Comparison of ENCODE assay signal across 12 cellular contexts in genomic region chr17:74677558-74678466, GRCh38. TPM values are rescaled to one million over a fixed set of nuclear protein-coding genes. Genes with fewer than 3 reads are reported as not detected.
A peak's percentile ranks its signal among the peaks of the same experiment; 100 is the strongest.
DNase-seq lines count a peak whose midpoint lies in the region; ATAC-seq, FAIRE-seq and TF ChIP-seq lines count a peak whose summit lies in the region.
"Had no signal": no experiment of that assay in that cellular context is flagged by ENCODE, and none has a peak within 500 bp of the region (broad histone marks: within the 10 kb centered on the region; RNA-seq: fewer than 3 reads in every experiment).

No MANE protein-coding gene starts in this region.

- DNase-seq in A549 (ENCODE audit: low read depth in 1 of 2, low spot score in 1 of 2) (peak; percentile 33 to 69), H54 (ENCODE audit: insufficient read length, low spot score) (peak; percentile 68), RKO (ENCODE audit: low spot score) (peak; percentile 25), left ventricle myocardium inferior (peak; percentile 55)
- DNase-seq in stimulated activated CD4-positive, alpha-beta T cell treated with anti-CD3 and anti-CD28 coated beads, Interleukin-4, amount 100 ng/mL, for 24 hours: no peak
- DNase-seq in stimulated activated CD4-positive, alpha-beta T cell treated with anti-CD3 and anti-CD28 coated beads, Interleukin-4, amount 100 ng/mL, for 4 hours: no peak
- DNase-seq: DND-41 had no signal

- 11% methylated on average over 9 of the region's 9 CpGs for WGBS in A549 (ENCODE audit: missing lambda C conversion rate)

- TF ChIP-seq CTCF in A549 (IDR thresholded peaks at IDR 0.05) (no peak), left ventricle myocardium inferior (IDR thresholded peaks at IDR 0.05; ENCODE audit: borderline replicate concordance) (no peak)

- peak overlapping the region; percentile 65 for H3K4me2 ChIP-seq in A549

- peaks cover 38% of the 10 kb centered on the region for H3K27me3 ChIP-seq in left ventricle myocardium inferior (ENCODE audit: low read depth)

- H3K9me3 ChIP-seq in A549 (no peaks in the 10 kb centered on the region), left ventricle myocardium inferior (replicated peaks) (no peaks in the 10 kb centered on the region)
- H3K9me3 ChIP-seq: adrenal gland had no signal

- FAIRE-seq in A549 (lab: Jason Lieb, UNC) (no peak), H54 (lab: Jason Lieb, UNC) (no peak)
- FAIRE-seq: islet of Langerhans had no signal

- TF ChIP-seq RAD21 in A549 (conservative IDR thresholded peaks at IDR 0.05 in 1 of 2, IDR thresholded peaks at IDR 0.05 in 1 of 2): no peak

- peak; percentile 75 to 83 for ATAC-seq in A549
- ATAC-seq in GM21576 (IDR thresholded peaks at IDR 0.05; ENCODE audit: unreplicated experiment): no peak
- ATAC-seq in HG02678 (IDR thresholded peaks at IDR 0.05; ENCODE audit: unreplicated experiment): no peak

- H3K4me1 ChIP-seq in A549: peaks cover 16% of the 10 kb centered on the region
- peaks cover 23% of the 10 kb centered on the region for H3K4me1 ChIP-seq in left ventricle myocardium inferior
- H3K4me1 ChIP-seq: adrenal gland had no signal

- H3K27ac ChIP-seq in A549 (peak overlapping the region; percentile 33 to 37; a peak in 3 of 6 replicates), left ventricle myocardium inferior (replicated peaks) (peak overlapping the region; percentile 65)

- CTCF ChIA-PET in A549 (lab: Yijun Ruan, JAX): interaction anchor here (0.9 to 4.1 kb wide), 9 partner anchors 9 to 113 kb away, joined by 3 to 26 read pairs (median 4); no protein-coding TSS in a partner anchor

- no peak for TF ChIP-seq EP300 in A549 (IDR thresholded peaks at IDR 0.05)

- TF ChIP-seq POLR2A in A549 (IDR thresholded peaks at IDR 0.05; ENCODE audit: low read length): no peak
- no peak for TF ChIP-seq POLR2A in H54 (IDR thresholded peaks at IDR 0.05; ENCODE audit: low read depth, low read length)

- peak overlapping the region; percentile 5; the same call in 1 of the 3 replicates for H3K4me3 ChIP-seq in A549
- no peak overlapping the region for H3K4me3 ChIP-seq in left ventricle myocardium inferior
- H3K4me3 ChIP-seq: adrenal gland had no signal

- intact Hi-C loops in left ventricle myocardium inferior (cut with micrococcal nuclease): no loop called here

- no peaks in the 10 kb centered on the region for H3K36me3 ChIP-seq in left ventricle myocardium inferior
- H3K36me3 ChIP-seq: adrenal gland had no signal

- POLR2A ChIA-PET in A549 (lab: Yijun Ruan, JAX): interaction anchor here (1.0 kb wide), 1 partner anchor 92 kb away, joined by 3 read pairs; no protein-coding TSS in a partner anchor

TF ChIP-seq in A549, 52 proteins besides CTCF, POLR2A, EP300 and RAD21:
- TF ChIP-seq TP53 (CRISPR knock-in tag; IDR thresholded peaks at IDR 0.05): no peak
- TF ChIP-seq USF2 (IDR thresholded peaks at IDR 0.05): no peak
- no peak for TF ChIP-seq ELK1 (IDR thresholded peaks at IDR 0.05; ENCODE audit: low read depth, low read length)
- no peak for TF ChIP-seq ZNF302 (CRISPR knock-in tag; IDR thresholded peaks at IDR 0.05)
- no peak for TF ChIP-seq REST (IDR thresholded peaks at IDR 0.05)

RNA-seq across cellular contexts. Expression of gene CD300LF, which starts 34.9 kb away (rescaled TPM):
- not detected in 2 replicates for polyA plus RNA-seq in A549 (2011; rRNA removed)
- polyA plus RNA-seq in A549 (2012; cell fraction: cytosol; rRNA removed): not detected in 2 replicates
- polyA plus RNA-seq in A549 (2012; cell fraction: nucleus; rRNA removed): not detected in 2 replicates
- not detected in 3 replicates for polyA plus RNA-seq in A549 (2017; fragmentation: RNase III; extraction: RNeasy Plus Mini Kit Qiagen cat#74134 plus additional on column Dnase treatment)
- polyA minus RNA-seq in A549 (2011; rRNA and poly(A)+ RNA removed): not detected in 2 replicates
- total RNA-seq in left ventricle myocardium inferior: 0.55 TPM
- total RNA-seq: OCI-LY7 had no signal

RNA-seq across cellular contexts. Expression of gene CD300E, which starts 54.3 kb away (rescaled TPM):
- not detected in 2 replicates for polyA plus RNA-seq in A549 (2011; rRNA removed)
- not detected in 2 replicates for polyA plus RNA-seq in A549 (2012; cell fraction: cytosol; rRNA removed)
- polyA plus RNA-seq in A549 (2012; cell fraction: nucleus; rRNA removed): not detected in 2 replicates
- not detected in 3 replicates for polyA plus RNA-seq in A549 (2017; fragmentation: RNase III; extraction: RNeasy Plus Mini Kit Qiagen cat#74134 plus additional on column Dnase treatment)
- not detected in 2 replicates for polyA minus RNA-seq in A549 (2011; rRNA and poly(A)+ RNA removed)
- 0.30 TPM for total RNA-seq in left ventricle myocardium inferior
- total RNA-seq: OCI-LY7 had no signal

RNA-seq across cellular contexts. Expression of gene RAB37, which starts 59.2 kb away (rescaled TPM):
- 15.8 and 18.7 TPM in 2 replicates for polyA plus RNA-seq in A549 (2011; rRNA removed)
- polyA plus RNA-seq in A549 (2012; cell fraction: cytosol; rRNA removed): 1.4 and 2.0 TPM in 2 replicates
- 2.5 and 2.9 TPM in 2 replicates for polyA plus RNA-seq in A549 (2012; cell fraction: nucleus; rRNA removed)
- polyA plus RNA-seq in A549 (2017; fragmentation: RNase III; extraction: RNeasy Plus Mini Kit Qiagen cat#74134 plus additional on column Dnase treatment): 1.1 to 2.8 TPM (median 2.4 TPM) in 3 replicates
- 11.6 and 11.7 TPM in 2 replicates for polyA minus RNA-seq in A549 (2011; rRNA and poly(A)+ RNA removed)
- 1.9 TPM for total RNA-seq in left ventricle myocardium inferior

Comparison
In these comparisons a context has a peak if more than half of its experiments do, and no peak if none do; other contexts are left out.
1. ATAC-seq: peak in A549 (2 of 2); none in GM21576 (single experiment) and HG02678 (single experiment).
2. DNase-seq: peak in A549 (2 of 2), H54 (single experiment), RKO (single experiment) and left ventricle myocardium inferior (single experiment); none in stimulated activated CD4-positive, alpha-beta T cell treated with anti-CD3 and anti-CD28 coated beads, Interleukin-4, amount 100 ng/mL, for 24 hours (single experiment) and stimulated activated CD4-positive, alpha-beta T cell treated with anti-CD3 and anti-CD28 coated beads, Interleukin-4, amount 100 ng/mL, for 4 hours (0 of 2).